9 cellular contexts compared by ENCODE assay signal in the genomic region with DNA sequence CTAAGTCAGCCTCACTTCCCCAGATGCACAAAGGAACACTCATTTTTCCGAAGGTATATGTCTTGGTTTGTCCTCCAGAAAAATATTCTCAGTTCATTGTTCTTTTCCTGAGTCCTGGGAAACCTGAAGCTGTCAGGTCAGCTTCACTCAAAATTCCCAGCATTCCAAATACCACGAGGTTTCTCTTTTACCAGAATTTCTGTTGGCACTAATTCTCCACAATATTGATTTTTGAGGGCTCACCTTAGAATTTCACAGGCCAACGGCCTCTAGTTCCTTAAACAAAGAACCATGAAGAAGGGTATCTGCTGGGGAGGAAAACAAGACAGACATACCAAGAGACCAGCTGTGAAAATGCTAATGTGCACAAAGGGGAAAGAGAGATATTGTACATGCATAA. TPM values are rescaled to one million over a fixed set of nuclear protein-coding genes. Genes with fewer than 3 reads are reported as not detected.
"Had no signal": no experiment of that assay in that cellular context is flagged by ENCODE, and none has a peak within 500 bp of the region (broad histone marks: within the 10 kb centered on the region; RNA-seq: fewer than 3 reads in every experiment).

No MANE protein-coding gene starts in this region.

- H3K27me3 Mint-ChIP-seq: IgD-negative memory B cell had no signal

- H2AFZ ChIP-seq: GM23338 had no signal

- H3K4me3 Mint-ChIP-seq: GM23338, H9, IgD-negative memory B cell had no signal

- H3K4me2 ChIP-seq: GM23338 had no signal

- ATAC-seq: GM23338, HepG2 had no signal

- DNase-seq: H9, HCEC 1CT, KBM-7 had no signal

- H3K9me3 Mint-ChIP-seq: IgD-negative memory B cell had no signal

- H3K4me1 Mint-ChIP-seq: GM23338, H9, IgD-negative memory B cell had no signal

- H3K4me3 ChIP-seq: GM23338 had no signal

- H3K36me3 Mint-ChIP-seq: IgD-negative memory B cell had no signal

- H3K27ac Mint-ChIP-seq: GM23338, H9, IgD-negative memory B cell had no signal

- FAIRE-seq: H1, H54, HepG2 had no signal

RNA-seq across cellular contexts. Expression of a gene that starts 8.0 kb away (rescaled TPM):
- total RNA-seq: GM23338, H1, H9, HepG2, HT1080 had no signal
- polyA plus RNA-seq: GM23338, H1, HepG2, IgD-negative memory B cell had no signal

RNA-seq across cellular contexts. Expression of a gene that starts 15.8 kb away (rescaled TPM):
- total RNA-seq: GM23338, H1, H9, HepG2 had no signal
- polyA plus RNA-seq: GM23338, H1, IgD-negative memory B cell had no signal

RNA-seq across cellular contexts. Expression of a gene that starts 47.6 kb away (rescaled TPM):
- total RNA-seq: GM23338, H1, H9, HepG2, HT1080 had no signal
- polyA plus RNA-seq: GM23338, H1, HepG2, IgD-negative memory B cell had no signal
